Comparison of ENCODE assay signal across 16 cellular contexts in the genomic region with DNA sequence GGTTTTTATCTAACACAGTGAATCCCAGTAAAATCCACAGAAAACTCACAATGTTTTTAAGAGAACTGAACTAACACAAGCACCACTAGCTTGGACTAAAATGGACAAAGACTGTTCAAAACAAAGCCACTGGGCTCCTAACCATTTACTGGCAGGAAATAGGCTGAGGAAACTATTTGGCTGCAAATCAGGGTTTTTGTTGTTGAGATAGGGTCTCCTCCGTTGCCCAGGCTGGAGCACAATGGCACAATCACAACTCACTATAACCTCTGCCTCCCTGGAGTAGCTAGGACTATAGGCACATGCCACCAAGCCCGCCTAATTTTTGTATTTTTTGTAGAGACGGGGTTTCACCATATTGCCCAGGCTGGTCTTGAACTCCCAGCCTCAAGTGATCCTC.
DNase-seq lines count a peak whose midpoint lies in the region; ATAC-seq, FAIRE-seq and TF ChIP-seq lines count a peak whose summit lies in the region.
"Had no signal": no experiment of that assay in that cellular context is flagged by ENCODE, and none has a peak within 500 bp of the region (broad histone marks: within the 10 kb centered on the region; RNA-seq: fewer than 3 reads in every experiment).

No MANE protein-coding gene starts in this region.

- peaks cover 10 to 12% of the 10 kb centered on the region in 2 donors for H3K9me3 Mint-ChIP-seq in activated T-cell treated with anti-CD3 and anti-CD28 coated beads, Interleukin-2, amount 50 U/mL, for 72 hours
- H3K9me3 Mint-ChIP-seq in activated CD4-positive, alpha-beta memory T cell treated with anti-CD3 and anti-CD28 coated beads for 36 hours: peaks cover 12% of the 10 kb centered on the region
- H3K9me3 Mint-ChIP-seq in endothelial cell (ENCODE audit: unreplicated experiment): no peaks in the 10 kb centered on the region

- H3K4me1 ChIP-seq in spleen (peaks cover 0 to 67% (median 27%) of the 10 kb centered on the region in 6 donors), esophagus squamous epithelium (no peaks in the 10 kb centered on the region)

- H3K9me3 ChIP-seq in spleen: no peaks in the 10 kb centered on the region
- no peaks in the 10 kb centered on the region for H3K9me3 ChIP-seq in esophagus squamous epithelium

- 74 to 87% (median 79%) methylated on average over 3 of the region's 3 CpGs for WGBS in spleen, 5 donors
- WGBS in esophagus squamous epithelium, 2 donors: 82 to 86% methylated on average over 3 of the region's 3 CpGs

- CTCF ChIA-PET in activated CD4-positive, alpha-beta memory T cell treated with anti-CD3 and anti-CD28 coated beads for 36 hours (lab: Charles Lee): no interaction called here

- peaks cover 12 to 15% of the 10 kb centered on the region in 2 donors for H3K36me3 Mint-ChIP-seq in activated T-cell treated with anti-CD3 and anti-CD28 coated beads, Interleukin-2, amount 50 U/mL, for 72 hours (ENCODE audit: insufficient read depth in 2 of 2)
- H3K36me3 Mint-ChIP-seq in activated CD4-positive, alpha-beta memory T cell treated with anti-CD3 and anti-CD28 coated beads for 36 hours: peaks cover 17% of the 10 kb centered on the region
- peaks cover 26% of the 10 kb centered on the region for H3K36me3 Mint-ChIP-seq in endothelial cell (ENCODE audit: low read depth, unreplicated experiment)

- no peak for ATAC-seq in activated T-cell treated with anti-CD3 and anti-CD28 coated beads, Interleukin-2, amount 50 U/mL, for 72 hours (replicated peaks in 1 of 2)

- H3K4me1 Mint-ChIP-seq in activated T-cell treated with anti-CD3 and anti-CD28 coated beads, Interleukin-2, amount 50 U/mL, for 72 hours (ENCODE audit: low read depth): peaks cover 62% of the 10 kb centered on the region
- H3K4me1 Mint-ChIP-seq in activated CD4-positive, alpha-beta memory T cell treated with anti-CD3 and anti-CD28 coated beads for 36 hours (ENCODE audit: low read depth): peaks cover 82% of the 10 kb centered on the region
- peaks cover 33% of the 10 kb centered on the region for H3K4me1 Mint-ChIP-seq in endothelial cell (ENCODE audit: unreplicated experiment)

- no peaks in the 10 kb centered on the region for H3K27me3 ChIP-seq in spleen (replicated peaks in 1 of 7)
- H3K27me3 ChIP-seq in esophagus squamous epithelium: no peaks in the 10 kb centered on the region
- H3K27me3 ChIP-seq: hepatocyte had no signal

- H3K27ac Mint-ChIP-seq in activated T-cell treated with anti-CD3 and anti-CD28 coated beads, Interleukin-2, amount 50 U/mL, for 72 hours: peak overlapping the region; percentile 86
- H3K27ac Mint-ChIP-seq in activated CD4-positive, alpha-beta memory T cell treated with anti-CD3 and anti-CD28 coated beads for 36 hours: peak overlapping the region; percentile 85
- H3K27ac Mint-ChIP-seq in endothelial cell (ENCODE audit: unreplicated experiment): peak overlapping the region; percentile 39

- DNase-seq in activated T-cell treated with anti-CD3 and anti-CD28 coated beads, Interleukin-2, amount 50 U/mL, for 72 hours: no peak
- no peak for DNase-seq in activated T-cell treated with anti-CD3 and anti-CD28 coated beads, Interleukin-2, amount 50 U/mL, for 1 hour
- DNase-seq in activated CD4-positive, alpha-beta memory T cell treated with anti-CD3 and anti-CD28 coated beads for 36 hours: no peak
- DNase-seq in endothelial cell (ENCODE audit: low spot score) (no peak), spleen (no peak), esophagus squamous epithelium (lab: John Stamatoyannopoulos, UW) (no peak), H54 (ENCODE audit: insufficient read length, low spot score) (no peak), NCI-H345 treated with DMSO at 0.1 percent for 48 hours (lab: John Stamatoyannopoulos, UW; ENCODE audit: unreplicated experiment) (no peak)
- DNase-seq: ACHN, DMS 273 treated with DMSO at 0.1 percent for 48 hours, H7, NCI-H446, occipital lobe had no signal

- intact Hi-C loops in activated CD4-positive, alpha-beta memory T cell treated with anti-CD3 and anti-CD28 coated beads for 36 hours (cut with micrococcal nuclease): no loop called here
- intact Hi-C loops in spleen (cut with DNase I; ENCODE audit: low total_unique reads): no loop called here
- intact Hi-C loops in esophagus squamous epithelium (cut with DNase I): no loop called here

- TF ChIP-seq POLR2A in spleen (IDR thresholded peaks at IDR 0.05): no peak
- no peak for TF ChIP-seq POLR2A in esophagus squamous epithelium (IDR thresholded peaks at IDR 0.05)
- TF ChIP-seq POLR2A in H54 (IDR thresholded peaks at IDR 0.05; ENCODE audit: low read depth, low read length): no peak

- H3K36me3 ChIP-seq in spleen (no peaks in the 10 kb centered on the region), esophagus squamous epithelium (peaks cover 0 to 10% (median 0%) of the 10 kb centered on the region in 3 donors)

- peak overlapping the region; percentile 67 to 92 for H3K4me3 Mint-ChIP-seq in activated T-cell treated with anti-CD3 and anti-CD28 coated beads, Interleukin-2, amount 50 U/mL, for 72 hours
- H3K4me3 Mint-ChIP-seq in activated CD4-positive, alpha-beta memory T cell treated with anti-CD3 and anti-CD28 coated beads for 36 hours: no peak overlapping the region
- H3K4me3 Mint-ChIP-seq in endothelial cell (ENCODE audit: unreplicated experiment): no peak overlapping the region

- POLR2A ChIA-PET in activated CD4-positive, alpha-beta memory T cell treated with anti-CD3 and anti-CD28 coated beads for 36 hours (lab: Charles Lee): interaction anchor here (1.9 kb wide), 1 partner anchor 121 kb away, joined by 7 read pairs; a partner anchor contains a TSS

- no peaks in the 10 kb centered on the region for H3K27me3 Mint-ChIP-seq in activated T-cell treated with anti-CD3 and anti-CD28 coated beads, Interleukin-2, amount 50 U/mL, for 72 hours (ENCODE audit: low read depth)
- H3K27me3 Mint-ChIP-seq in activated CD4-positive, alpha-beta memory T cell treated with anti-CD3 and anti-CD28 coated beads for 36 hours: no peaks in the 10 kb centered on the region
- peaks cover 12% of the 10 kb centered on the region for H3K27me3 Mint-ChIP-seq in endothelial cell (ENCODE audit: unreplicated experiment)

- H3K27ac ChIP-seq in spleen (peak overlapping the region in 6 of 8 donors; percentile 62 to 87 (median 82)), esophagus squamous epithelium (peak overlapping the region in 2 of 4 donors; percentile 30 to 66)
- H3K27ac ChIP-seq: hepatocyte, KMS-11 had no signal

- H3K4me3 ChIP-seq in spleen (no peak overlapping the region), esophagus squamous epithelium (no peak overlapping the region)
- H3K4me3 ChIP-seq: hepatocyte had no signal

- FAIRE-seq in H54 (lab: Jason Lieb, UNC): no peak
- FAIRE-seq: bronchial epithelial cell had no signal

- TF ChIP-seq CTCF in endothelial cell (IDR thresholded peaks at IDR 0.05; ENCODE audit: unreplicated experiment) (no peak), spleen (IDR thresholded peaks at IDR 0.05 in 8 of 11, conservative IDR thresholded peaks at IDR 0.05 in 3 of 11) (no peak), esophagus squamous epithelium (IDR thresholded peaks at IDR 0.05) (no peak)

Comparison
In these comparisons a context has a peak if more than half of its experiments do, and no peak if none do; other contexts are left out.
1. H3K4me3 Mint-ChIP-seq: peak in activated T-cell treated with anti-CD3 and anti-CD28 coated beads, Interleukin-2, amount 50 U/mL, for 72 hours (2 of 2); none in activated CD4-positive, alpha-beta memory T cell treated with anti-CD3 and anti-CD28 coated beads for 36 hours (single experiment) and endothelial cell (single experiment).
2. Peak in every context shown above with its lines, with median percentiles within 50 percentile points of each other: H3K27ac Mint-ChIP-seq.